11 cellular contexts compared by ENCODE assay signal in the genomic region with DNA sequence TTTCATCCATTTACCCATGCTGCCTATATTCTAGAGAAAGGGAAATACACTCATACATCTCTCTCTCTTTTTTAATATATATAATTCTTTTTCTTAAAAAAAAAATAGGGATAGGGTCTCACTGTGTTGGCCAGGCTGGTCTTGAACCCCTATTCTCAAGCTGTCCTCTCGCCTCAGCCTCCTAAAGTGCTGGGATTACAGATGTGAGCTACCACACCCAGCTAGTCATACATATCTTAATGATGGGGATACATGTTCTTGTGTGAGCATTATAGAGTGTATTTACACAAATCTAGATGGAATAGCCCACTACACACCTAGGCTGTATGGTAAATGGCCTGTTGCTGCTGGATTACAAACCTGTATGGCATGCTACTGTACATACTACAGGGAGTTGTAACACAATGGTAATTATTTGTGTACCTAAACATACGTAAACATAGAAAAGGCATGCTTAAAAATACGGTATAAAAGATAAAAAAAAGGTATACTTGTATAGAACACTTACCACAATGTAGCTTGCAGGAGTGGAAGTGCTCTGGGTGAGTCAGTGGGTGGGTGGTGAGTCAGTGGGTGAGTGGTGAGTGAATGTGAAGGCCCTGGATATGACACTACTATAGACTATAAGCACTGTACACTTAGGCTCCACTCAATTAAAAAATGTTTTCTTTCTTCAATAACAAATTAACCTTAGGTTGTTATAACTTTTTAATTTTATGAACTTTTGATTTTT.
DNase-seq lines count a peak whose midpoint lies in the region; ATAC-seq and TF ChIP-seq lines count a peak whose summit lies in the region.
"Had no signal": no experiment of that assay in that cellular context is flagged by ENCODE, and none has a peak within 500 bp of the region (broad histone marks: within the 10 kb centered on the region; RNA-seq: fewer than 3 reads in every experiment).

No MANE protein-coding gene starts in this region.

- H3K9me3 ChIP-seq in adrenal gland (replicated peaks in 1 of 3) (no peaks in the 10 kb centered on the region), skeletal muscle satellite cell (replicated peaks; ENCODE audit: low read length) (no peaks in the 10 kb centered on the region), Karpas-422 (ENCODE audit: low read length) (no peaks in the 10 kb centered on the region)

- no peak overlapping the region for H2AFZ ChIP-seq in Karpas-422 (ENCODE audit: low read length)

- WGBS in adrenal gland, 4 donors, result 90 to 97% (median 93%) methylated on average over 3 of the region's 3 CpGs

- H3K9ac ChIP-seq in skeletal muscle satellite cell (ENCODE audit: low read depth, low read length), result no peak overlapping the region
- H3K9ac ChIP-seq in Karpas-422 (ENCODE audit: low read length), result no peak overlapping the region

- DNase-seq in AG20443 (ENCODE audit: low spot score), result peak; percentile 24
- peak; percentile 80 for DNase-seq in RPMI7951 (ENCODE audit: low read depth)
- DNase-seq in adrenal gland, result peak in 4 of 7 donors; percentile 15 to 40 (median 25)
- no peak for DNase-seq in Karpas-422
- DNase-seq in posterior vena cava (ENCODE audit: low spot score), result no peak
- DNase-seq: GOT3, NCI-H1417 had no signal

- H3K4me1 ChIP-seq in adrenal gland (replicated peaks in 1 of 2) (no peaks in the 10 kb centered on the region), skeletal muscle satellite cell (ENCODE audit: control insufficient read depth, insufficient read depth, low read length) (peaks cover 8% of the 10 kb centered on the region), Karpas-422 (ENCODE audit: low read length) (no peaks in the 10 kb centered on the region)

- H3K27me3 ChIP-seq in adrenal gland (no peaks in the 10 kb centered on the region), skeletal muscle satellite cell (ENCODE audit: control insufficient read depth, insufficient read depth, low read length) (no peaks in the 10 kb centered on the region), Karpas-422 (ENCODE audit: low read length) (no peaks in the 10 kb centered on the region)

- TF ChIP-seq CTCF in adrenal gland (IDR thresholded peaks at IDR 0.05), result no peak

- no peaks in the 10 kb centered on the region for H3K79me2 ChIP-seq in Karpas-422 (ENCODE audit: low read length)

- no peaks in the 10 kb centered on the region for H3K36me3 ChIP-seq in adrenal gland (replicated peaks in 1 of 2)
- H3K36me3 ChIP-seq in skeletal muscle satellite cell (ENCODE audit: insufficient read depth, low read length), result no peaks in the 10 kb centered on the region
- H3K36me3 ChIP-seq in Karpas-422 (ENCODE audit: insufficient read depth, low read length), result no peaks in the 10 kb centered on the region

- ATAC-seq in GM19463 (IDR thresholded peaks at IDR 0.05; ENCODE audit: unreplicated experiment), result no peak
- ATAC-seq in HG02885 (IDR thresholded peaks at IDR 0.05; ENCODE audit: poor library complexity, unreplicated experiment), result no peak
- ATAC-seq: sciatic nerve had no signal

- intact Hi-C loops in adrenal gland (cut with DNase I) (no loop called here), posterior vena cava (cut with DNase I) (no loop called here)

- H4K20me1 ChIP-seq in Karpas-422 (ENCODE audit: insufficient read depth, low read depth, low read length), result no peaks in the 10 kb centered on the region

- no peak for TF ChIP-seq POLR2A in adrenal gland (IDR thresholded peaks at IDR 0.05)

- H3K27ac ChIP-seq in adrenal gland (no peak overlapping the region), Karpas-422 (ENCODE audit: low read length) (no peak overlapping the region)

- no peaks in the 10 kb centered on the region for H3K9me2 ChIP-seq in Karpas-422 (replicated peaks; ENCODE audit: insufficient read depth, low read length)

- H3K4me2 ChIP-seq in skeletal muscle satellite cell (ENCODE audit: low read length), result peak overlapping the region; percentile 65
- no peak overlapping the region for H3K4me2 ChIP-seq in Karpas-422 (ENCODE audit: low read depth, low read length, poor library complexity, severe bottlenecking)

- H3K4me3 ChIP-seq in adrenal gland, result no peak overlapping the region
- no peak overlapping the region for H3K4me3 ChIP-seq in skeletal muscle satellite cell (ENCODE audit: low read length)
- no peak overlapping the region for H3K4me3 ChIP-seq in Karpas-422 (ENCODE audit: low read length)

Comparison
In these comparisons a context has a peak if more than half of its experiments do, and no peak if none do; other contexts are left out.
1. DNase-seq: peak in AG20443 (single experiment), RPMI7951 (single experiment) and adrenal gland (4 of 7); none in Karpas-422 (single experiment) and posterior vena cava (single experiment).